In the genomic region with DNA sequence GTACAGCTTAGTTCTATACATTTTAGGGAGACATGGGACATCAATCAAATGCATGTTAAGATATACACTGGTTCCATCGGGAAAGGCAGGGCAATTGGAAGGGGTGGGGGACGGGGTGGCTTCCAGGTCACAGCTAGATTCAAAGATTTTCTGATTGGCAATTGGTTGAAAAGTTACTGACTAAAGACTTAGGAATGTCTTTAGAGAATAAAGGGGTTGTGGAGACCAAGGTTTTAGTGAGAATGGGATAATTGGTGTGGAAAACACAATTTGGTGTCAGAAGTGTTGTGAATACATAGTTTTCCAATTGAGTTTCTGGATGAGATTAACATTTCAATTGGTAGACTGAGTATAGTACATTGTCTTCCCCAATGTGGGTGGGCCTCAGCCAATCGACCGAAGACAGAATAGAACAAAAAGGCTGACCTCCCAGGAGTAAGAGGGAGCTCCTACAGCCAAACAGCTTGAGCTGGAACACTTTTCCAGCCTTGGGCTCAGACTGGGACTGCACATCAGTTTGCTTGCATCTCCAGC, we compare ENCODE assay signal across 11 cellular contexts. TPM values are rescaled to one million over a fixed set of nuclear protein-coding genes. Genes with fewer than 3 reads are reported as not detected.
DNase-seq lines count a peak whose midpoint lies in the region; ATAC-seq lines count a peak whose summit lies in the region.
"Had no signal": no experiment of that assay in that cellular context is flagged by ENCODE, and none has a peak within 500 bp of the region (broad histone marks: within the 10 kb centered on the region; RNA-seq: fewer than 3 reads in every experiment).

No MANE protein-coding gene starts in this region.

- H3K4me1 Mint-ChIP-seq in activated T-cell treated with anti-CD3 and anti-CD28 coated beads, Interleukin-2, amount 50 U/mL, for 4 hours (ENCODE audit: low read depth), result peaks cover 17% of the 10 kb centered on the region
- H3K4me1 Mint-ChIP-seq in activated T-helper 1 cell treated with anti-CD3 and anti-CD28 coated beads, Interleukin-12 subunit alpha, Interleukin-12 subunit beta, Interleukin-2, Interleukin-4 antibody, amounts not matched to agents 30 ng/mL and 10 ng/mL and 1 ng/mL, durations not matched to agents 14 hours and 24 hours and 36 hours (ENCODE audit: low read depth), result peaks cover 21% of the 10 kb centered on the region
- H3K4me1 Mint-ChIP-seq in stimulated activated effector memory CD8-positive, alpha-beta T cell treated with anti-CD3 and anti-CD28 coated beads, Interleukin-12 subunit alpha, Interleukin-12 subunit beta, amount 100 ng/mL, for 72 hours, result peaks cover 6% of the 10 kb centered on the region

- intact Hi-C loops in activated T-helper 1 cell treated with anti-CD3 and anti-CD28 coated beads, Interleukin-12 subunit alpha, Interleukin-12 subunit beta, Interleukin-2, Interleukin-4 antibody, amounts not matched to agents 30 ng/mL and 10 ng/mL and 1 ng/mL, durations not matched to agents 14 hours and 24 hours and 36 hours (cut with micrococcal nuclease), result loop anchor here (1.0 to 5.0 kb wide), 2 partner anchors 47 to 119 kb away; no protein-coding TSS in a partner anchor

- no peak overlapping the region for H3K27ac Mint-ChIP-seq in activated T-helper 1 cell treated with anti-CD3 and anti-CD28 coated beads, Interleukin-12 subunit alpha, Interleukin-12 subunit beta, Interleukin-2, Interleukin-4 antibody, amounts not matched to agents 30 ng/mL and 10 ng/mL and 1 ng/mL, durations not matched to agents 14 hours and 24 hours and 36 hours
- H3K27ac Mint-ChIP-seq in stimulated activated effector memory CD8-positive, alpha-beta T cell treated with anti-CD3 and anti-CD28 coated beads, Interleukin-12 subunit alpha, Interleukin-12 subunit beta, amount 100 ng/mL, for 72 hours, result no peak overlapping the region

- no peaks in the 10 kb centered on the region for H3K9me3 Mint-ChIP-seq in activated T-cell treated with anti-CD3 and anti-CD28 coated beads, Interleukin-2, amount 50 U/mL, for 4 hours
- H3K9me3 Mint-ChIP-seq in activated T-helper 1 cell treated with anti-CD3 and anti-CD28 coated beads, Interleukin-12 subunit alpha, Interleukin-12 subunit beta, Interleukin-2, Interleukin-4 antibody, amounts not matched to agents 30 ng/mL and 10 ng/mL and 1 ng/mL, durations not matched to agents 14 hours and 24 hours and 36 hours, result no peaks in the 10 kb centered on the region
- no peaks in the 10 kb centered on the region for H3K9me3 Mint-ChIP-seq in stimulated activated effector memory CD8-positive, alpha-beta T cell treated with anti-CD3 and anti-CD28 coated beads, Interleukin-12 subunit alpha, Interleukin-12 subunit beta, amount 100 ng/mL, for 72 hours

- peak overlapping the region; percentile 82 for H3K4me3 Mint-ChIP-seq in activated T-cell treated with anti-CD3 and anti-CD28 coated beads, Interleukin-2, amount 50 U/mL, for 4 hours
- H3K4me3 Mint-ChIP-seq in activated T-helper 1 cell treated with anti-CD3 and anti-CD28 coated beads, Interleukin-12 subunit alpha, Interleukin-12 subunit beta, Interleukin-2, Interleukin-4 antibody, amounts not matched to agents 30 ng/mL and 10 ng/mL and 1 ng/mL, durations not matched to agents 14 hours and 24 hours and 36 hours, result peak overlapping the region; percentile 87
- H3K4me3 Mint-ChIP-seq in stimulated activated effector memory CD8-positive, alpha-beta T cell treated with anti-CD3 and anti-CD28 coated beads, Interleukin-12 subunit alpha, Interleukin-12 subunit beta, amount 100 ng/mL, for 72 hours, result peak overlapping the region; percentile 69

- H3K36me3 Mint-ChIP-seq in activated T-cell treated with anti-CD3 and anti-CD28 coated beads, Interleukin-2, amount 50 U/mL, for 4 hours (ENCODE audit: insufficient read depth), result peaks cover 3% of the 10 kb centered on the region
- H3K36me3 Mint-ChIP-seq in activated T-helper 1 cell treated with anti-CD3 and anti-CD28 coated beads, Interleukin-12 subunit alpha, Interleukin-12 subunit beta, Interleukin-2, Interleukin-4 antibody, amounts not matched to agents 30 ng/mL and 10 ng/mL and 1 ng/mL, durations not matched to agents 14 hours and 24 hours and 36 hours (ENCODE audit: low read depth), result peaks cover 9% of the 10 kb centered on the region
- no peaks in the 10 kb centered on the region for H3K36me3 Mint-ChIP-seq in stimulated activated effector memory CD8-positive, alpha-beta T cell treated with anti-CD3 and anti-CD28 coated beads, Interleukin-12 subunit alpha, Interleukin-12 subunit beta, amount 100 ng/mL, for 72 hours

- ATAC-seq in activated T-cell treated with anti-CD3 and anti-CD28 coated beads, Interleukin-2, amount 50 U/mL, for 4 hours, result no peak
- ATAC-seq in stimulated activated effector memory CD8-positive, alpha-beta T cell treated with anti-CD3 and anti-CD28 coated beads, Interleukin-12 subunit alpha, Interleukin-12 subunit beta, amount 100 ng/mL, for 72 hours, result no peak
- ATAC-seq in HG03175 (IDR thresholded peaks at IDR 0.05; ENCODE audit: unreplicated experiment), result no peak
- ATAC-seq in HG03159 (IDR thresholded peaks at IDR 0.05; ENCODE audit: unreplicated experiment), result no peak

- peaks cover 20% of the 10 kb centered on the region for H3K27me3 Mint-ChIP-seq in activated T-cell treated with anti-CD3 and anti-CD28 coated beads, Interleukin-2, amount 50 U/mL, for 4 hours (ENCODE audit: low read depth)
- H3K27me3 Mint-ChIP-seq in activated T-helper 1 cell treated with anti-CD3 and anti-CD28 coated beads, Interleukin-12 subunit alpha, Interleukin-12 subunit beta, Interleukin-2, Interleukin-4 antibody, amounts not matched to agents 30 ng/mL and 10 ng/mL and 1 ng/mL, durations not matched to agents 14 hours and 24 hours and 36 hours (ENCODE audit: insufficient read depth), result peaks cover 25% of the 10 kb centered on the region

- no peak for DNase-seq in activated T-cell treated with anti-CD3 and anti-CD28 coated beads, Interleukin-2, amount 50 U/mL, for 4 hours
- DNase-seq in activated T-cell treated with anti-CD3 and anti-CD28 coated beads for 4 hours, result no peak
- DNase-seq in activated T-helper 1 cell treated with anti-CD3 and anti-CD28 coated beads, Interleukin-12 subunit alpha, Interleukin-12 subunit beta, Interleukin-2, Interleukin-4 antibody, amounts not matched to agents 30 ng/mL and 10 ng/mL and 1 ng/mL, durations not matched to agents 14 hours and 24 hours and 36 hours (ENCODE audit: low spot score), result no peak
- DNase-seq in iPS-NIHi7 (ENCODE audit: extremely low spot score), result peak; percentile 53
- DNase-seq in stimulated activated effector memory CD8-positive, alpha-beta T cell treated with anti-CD3 and anti-CD28 coated beads, Interleukin-12 subunit alpha, Interleukin-12 subunit beta, amount 100 ng/mL, for 72 hours (ENCODE audit: low spot score in 2 of 2), result no peak
- no peak for DNase-seq in DMS153 treated with DMSO at 0.1 percent for 48 hours (lab: John Stamatoyannopoulos, UW; ENCODE audit: unreplicated experiment)
- DNase-seq: central memory CD4-positive, alpha-beta T cell; NCI-H1436 treated with DMSO at 0.1 percent for 48 hours; T-helper 9 cell had no signal

RNA-seq across cellular contexts. Expression of a gene that starts 1.0 kb away (rescaled TPM):
- under 1 TPM in 1 of 3 donors, not detected in 2; 0.76 TPM for total RNA-seq in activated T-cell treated with anti-CD3 and anti-CD28 coated beads, Interleukin-2, amount 50 U/mL, for 4 hours
- total RNA-seq in activated T-helper 1 cell treated with anti-CD3 and anti-CD28 coated beads, Interleukin-12 subunit alpha, Interleukin-12 subunit beta, Interleukin-2, Interleukin-4 antibody, amounts not matched to agents 30 ng/mL and 10 ng/mL and 1 ng/mL, durations not matched to agents 14 hours and 24 hours and 36 hours, result 0.07 TPM in 1 of 2 replicates, not detected in the other

RNA-seq across cellular contexts. Expression of a gene that starts 47.6 kb away (rescaled TPM):
- total RNA-seq in activated T-cell treated with anti-CD3 and anti-CD28 coated beads, Interleukin-2, amount 50 U/mL, for 4 hours, result 10 to 100 TPM; 28.5 to 32.8 (median 30.6) TPM
- 28.0 and 28.7 TPM in 2 replicates for total RNA-seq in activated T-helper 1 cell treated with anti-CD3 and anti-CD28 coated beads, Interleukin-12 subunit alpha, Interleukin-12 subunit beta, Interleukin-2, Interleukin-4 antibody, amounts not matched to agents 30 ng/mL and 10 ng/mL and 1 ng/mL, durations not matched to agents 14 hours and 24 hours and 36 hours
